Comparison of ENCODE assay signal across 8 cellular contexts in the genomic region with DNA sequence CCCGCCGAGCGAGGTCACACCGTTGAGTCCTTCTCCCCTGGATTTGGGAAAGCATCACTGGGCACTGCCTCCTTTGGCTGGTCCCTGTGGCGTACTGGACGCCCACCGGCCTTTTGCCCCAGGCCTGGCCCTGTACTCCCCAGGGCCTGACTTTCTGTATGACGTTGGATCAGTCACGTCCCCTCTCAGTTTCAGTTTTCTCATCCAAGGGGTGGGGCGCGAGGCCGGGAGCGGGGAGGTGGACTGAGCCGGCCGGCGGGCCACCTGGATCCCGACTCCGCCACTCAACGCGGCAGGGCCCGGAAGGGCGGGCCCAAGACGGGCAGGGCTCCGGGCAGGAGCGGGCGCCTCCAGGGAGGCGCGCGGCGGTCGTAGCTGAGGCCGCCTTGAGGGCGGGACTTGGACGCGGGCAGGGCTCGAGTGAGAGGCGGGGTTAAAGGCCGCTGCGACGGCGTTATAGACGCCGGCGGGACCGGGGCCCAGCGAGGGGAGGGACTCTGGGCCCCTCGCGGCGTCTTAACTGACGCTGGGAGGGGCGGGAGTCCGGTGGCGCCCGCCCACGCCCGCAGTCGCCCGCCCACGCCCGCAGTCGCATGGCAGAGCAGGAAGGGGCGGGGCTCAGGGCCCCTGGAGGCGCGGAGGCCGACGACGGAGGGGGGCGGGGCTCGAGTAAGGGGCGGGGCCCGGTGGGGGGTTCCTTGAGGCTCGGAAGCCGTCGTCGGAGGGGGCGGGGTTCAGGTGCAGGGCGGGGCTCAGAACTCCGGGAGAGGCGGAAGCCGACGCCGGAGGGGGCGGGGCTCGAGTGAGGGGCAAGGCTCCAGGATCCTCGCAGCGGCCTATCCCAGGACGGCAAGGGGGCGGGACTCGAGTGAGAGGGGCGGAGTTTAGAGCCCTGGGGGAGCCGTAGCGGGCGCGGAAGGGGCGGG. TPM values are rescaled to one million over a fixed set of nuclear protein-coding genes. Genes with fewer than 3 reads are reported as not detected.
DNase-seq lines count a peak whose midpoint lies in the region; ATAC-seq, FAIRE-seq and TF ChIP-seq lines count a peak whose summit lies in the region.

No MANE protein-coding gene starts in this region.

- peak overlapping the region; percentile 83; the same call in 1 of the 2 replicates for H2AFZ ChIP-seq in GM23338

- peak overlapping the region; percentile 73 for H3K4me2 ChIP-seq in GM23338

- H3K4me3 Mint-ChIP-seq in GM23338 (peak overlapping the region; percentile 67; the same call in 2 of the 3 replicates), naive B cell (peak overlapping the region; percentile 83 to 96 (median 94))
- peak overlapping the region; percentile 89 for H3K4me3 Mint-ChIP-seq in activated T-helper 1 cell treated with anti-CD3 and anti-CD28 coated beads, Interleukin-12 subunit alpha, Interleukin-12 subunit beta, Interleukin-2, Interleukin-4 antibody, amounts not matched to agents 30 ng/mL and 10 ng/mL and 1 ng/mL, durations not matched to agents 14 hours and 24 hours and 36 hours

- H3K27ac Mint-ChIP-seq in GM23338 (peak overlapping the region; percentile 93; the same call in 1 of the 2 replicates), naive B cell (peak overlapping the region; percentile 97 to 100 (median 100))
- peak overlapping the region; percentile 99 for H3K27ac Mint-ChIP-seq in activated T-helper 1 cell treated with anti-CD3 and anti-CD28 coated beads, Interleukin-12 subunit alpha, Interleukin-12 subunit beta, Interleukin-2, Interleukin-4 antibody, amounts not matched to agents 30 ng/mL and 10 ng/mL and 1 ng/mL, durations not matched to agents 14 hours and 24 hours and 36 hours

- H3K79me2 ChIP-seq in GM23338 (replicated peaks; ENCODE audit: insufficient read depth): peaks cover 6% of the 10 kb centered on the region; the same call in 1 of the 2 replicates

- intact Hi-C loops in activated T-helper 1 cell treated with anti-CD3 and anti-CD28 coated beads, Interleukin-12 subunit alpha, Interleukin-12 subunit beta, Interleukin-2, Interleukin-4 antibody, amounts not matched to agents 30 ng/mL and 10 ng/mL and 1 ng/mL, durations not matched to agents 14 hours and 24 hours and 36 hours (cut with micrococcal nuclease): loop anchor here (1.0 to 10.0 kb wide), 16 partner anchors 12 to 1071 kb away; a partner anchor contains a TSS

- H3K27me3 ChIP-seq in GM23338 (ENCODE audit: insufficient read depth): peaks cover 8% of the 10 kb centered on the region; the same call in 1 of the 2 replicates

- 0 out of 2 replicates have a peak, but pooled peaks cover 8% of the 10 kb centered on the region for H3F3A ChIP-seq in GM23338 (replicated peaks; ENCODE audit: low read depth)

- H3K9me2 ChIP-seq in GM23338 (ENCODE audit: insufficient read depth): no peaks in the 10 kb centered on the region

- H3K36me3 Mint-ChIP-seq in GM23338 (ENCODE audit: low read depth) (no peaks in the 10 kb centered on the region), naive B cell (no peaks in the 10 kb centered on the region)
- H3K36me3 Mint-ChIP-seq in activated T-helper 1 cell treated with anti-CD3 and anti-CD28 coated beads, Interleukin-12 subunit alpha, Interleukin-12 subunit beta, Interleukin-2, Interleukin-4 antibody, amounts not matched to agents 30 ng/mL and 10 ng/mL and 1 ng/mL, durations not matched to agents 14 hours and 24 hours and 36 hours (ENCODE audit: low read depth): peaks cover 16% of the 10 kb centered on the region

- FAIRE-seq in RCC 7860 (lab: Jason Lieb, UNC): peak; percentile 50

- 0 out of 2 replicates have a peak, but pooled peaks cover 3% of the 10 kb centered on the region for H3K4me1 ChIP-seq in GM23338 (ENCODE audit: insufficient read depth)

- no peaks in the 10 kb centered on the region; the same call in 1 of the 2 replicates for H3K36me3 ChIP-seq in GM23338 (ENCODE audit: insufficient read depth)

- ATAC-seq in GM23338: peak; percentile 89
- ATAC-seq in naive B cell (ENCODE audit: low read depth in 2 of 2): peak; percentile 72

- H4K20me1 ChIP-seq in GM23338 (replicated peaks; ENCODE audit: insufficient read depth): no peaks in the 10 kb centered on the region

- peaks cover 7% of the 10 kb centered on the region for H3K27me3 Mint-ChIP-seq in GM23338 (ENCODE audit: insufficient read depth, low read depth, poor library complexity)
- no peaks in the 10 kb centered on the region for H3K27me3 Mint-ChIP-seq in activated T-helper 1 cell treated with anti-CD3 and anti-CD28 coated beads, Interleukin-12 subunit alpha, Interleukin-12 subunit beta, Interleukin-2, Interleukin-4 antibody, amounts not matched to agents 30 ng/mL and 10 ng/mL and 1 ng/mL, durations not matched to agents 14 hours and 24 hours and 36 hours (ENCODE audit: insufficient read depth)
- no peaks in the 10 kb centered on the region for H3K27me3 Mint-ChIP-seq in naive B cell

- no peak for TF ChIP-seq CTCF in GM23338 (conservative IDR thresholded peaks at IDR 0.05; ENCODE audit: low read depth in 2 of 2)

- peak; percentile 99 for DNase-seq in Daoy (ENCODE audit: low read depth)
- peak; percentile 99 for DNase-seq in GM23338 (ENCODE audit: low spot score)
- peak; percentile 98 for DNase-seq in Kasumi-1 (lab: John Stamatoyannopoulos, UW)
- DNase-seq in RCC 7860 (ENCODE audit: low spot score): peak; percentile 95
- DNase-seq in activated T-helper 1 cell treated with anti-CD3 and anti-CD28 coated beads, Interleukin-12 subunit alpha, Interleukin-12 subunit beta, Interleukin-2, Interleukin-4 antibody, amounts not matched to agents 30 ng/mL and 10 ng/mL and 1 ng/mL, durations not matched to agents 14 hours and 24 hours and 36 hours (ENCODE audit: low spot score): peak; percentile 100
- DNase-seq in fibroblast of gingiva (ENCODE audit: low read depth): peak; percentile 98
- peak; percentile 100 for DNase-seq in naive B cell
- peak; percentile 100 for DNase-seq in stimulated activated CD8-positive, alpha-beta memory T cell treated with anti-CD3 and anti-CD28 coated beads, Interleukin-7, amount 100 ng/mL, for 48 hours (ENCODE audit: extremely low read depth in 1 of 2, low read depth in 1 of 2)

- H3K27ac ChIP-seq in GM23338 (ENCODE audit: low read depth): peak overlapping the region; percentile 81

- H3K4me1 Mint-ChIP-seq in GM23338 (peaks cover 10% of the 10 kb centered on the region), naive B cell (peaks cover 54 to 76% (median 70%) of the 10 kb centered on the region in 3 donors)
- peaks cover 73% of the 10 kb centered on the region for H3K4me1 Mint-ChIP-seq in activated T-helper 1 cell treated with anti-CD3 and anti-CD28 coated beads, Interleukin-12 subunit alpha, Interleukin-12 subunit beta, Interleukin-2, Interleukin-4 antibody, amounts not matched to agents 30 ng/mL and 10 ng/mL and 1 ng/mL, durations not matched to agents 14 hours and 24 hours and 36 hours (ENCODE audit: low read depth)

- H3K4me3 ChIP-seq in GM23338: peak overlapping the region; percentile 92

- H3K9me3 Mint-ChIP-seq in GM23338 (no peaks in the 10 kb centered on the region; the same call in 2 of the 3 replicates), naive B cell (no peaks in the 10 kb centered on the region)
- peaks cover 18% of the 10 kb centered on the region for H3K9me3 Mint-ChIP-seq in activated T-helper 1 cell treated with anti-CD3 and anti-CD28 coated beads, Interleukin-12 subunit alpha, Interleukin-12 subunit beta, Interleukin-2, Interleukin-4 antibody, amounts not matched to agents 30 ng/mL and 10 ng/mL and 1 ng/mL, durations not matched to agents 14 hours and 24 hours and 36 hours

TF ChIP-seq in GM23338, 12 proteins besides CTCF, POLR2A, EP300 and RAD21:
- TF ChIP-seq POLR2AphosphoS5 (IDR thresholded peaks at IDR 0.05; ENCODE audit: low read depth) (peak; percentile 73), NANOG (IDR thresholded peaks at IDR 0.05; ENCODE audit: borderline replicate concordance) (no peak), CREB1 (CRISPR knock-in tag; IDR thresholded peaks at IDR 0.05; ENCODE audit: low read depth) (0 out of 2 replicates have a peak, but pooled peaks have one; percentile 37)
- TF ChIP-seq, protein P1, sequence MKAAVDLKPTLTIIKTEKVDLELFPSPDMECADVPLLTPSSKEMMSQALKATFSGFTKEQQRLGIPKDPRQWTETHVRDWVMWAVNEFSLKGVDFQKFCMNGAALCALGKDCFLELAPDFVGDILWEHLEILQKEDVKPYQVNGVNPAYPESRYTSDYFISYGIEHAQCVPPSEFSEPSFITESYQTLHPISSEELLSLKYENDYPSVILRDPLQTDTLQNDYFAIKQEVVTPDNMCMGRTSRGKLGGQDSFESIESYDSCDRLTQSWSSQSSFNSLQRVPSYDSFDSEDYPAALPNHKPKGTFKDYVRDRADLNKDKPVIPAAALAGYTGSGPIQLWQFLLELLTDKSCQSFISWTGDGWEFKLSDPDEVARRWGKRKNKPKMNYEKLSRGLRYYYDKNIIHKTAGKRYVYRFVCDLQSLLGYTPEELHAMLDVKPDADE (IDR thresholded peaks at IDR 0.05): no peak

RNA-seq across cellular contexts. Expression of a gene that starts 0.5 kb away (rescaled TPM):
- total RNA-seq in Daoy (2014; rRNA removed; shearing (Covaris generic)): 36.1 and 64.4 TPM in 2 replicates
- total RNA-seq in GM23338 (2014; rRNA removed; shearing (Covaris generic)): 24.7 and 36.8 TPM in 2 replicates
- polyA plus RNA-seq in GM23338 (2016; fragmentation: Nextera tagmentation; extraction: Ambion mirVana): 48.3 and 48.9 TPM in 2 replicates
- 40.5 and 41.7 TPM in 2 replicates for total RNA-seq in activated T-helper 1 cell treated with anti-CD3 and anti-CD28 coated beads, Interleukin-12 subunit alpha, Interleukin-12 subunit beta, Interleukin-2, Interleukin-4 antibody, amounts not matched to agents 30 ng/mL and 10 ng/mL and 1 ng/mL, durations not matched to agents 14 hours and 24 hours and 36 hours
- polyA plus RNA-seq in naive B cell (ENCODE audit: low read depth in 6 of 6): 10 to 100 TPM; 18.4 to 37.3 (median 27.4) TPM

RNA-seq across cellular contexts. Expression of a gene that starts 37.0 kb away (rescaled TPM):
- 0.40 and 1.3 TPM in 2 replicates for total RNA-seq in Daoy (2014; rRNA removed; shearing (Covaris generic))
- 13.5 and 20.1 TPM in 2 replicates for total RNA-seq in GM23338 (2014; rRNA removed; shearing (Covaris generic))
- polyA plus RNA-seq in GM23338 (2016; fragmentation: Nextera tagmentation; extraction: Ambion mirVana) (6.9 and 8.3 TPM in 2 replicates), naive B cell (ENCODE audit: low read depth in 6 of 6) (10 to 100 TPM; 35.3 to 70.1 (median 52.5) TPM)
- total RNA-seq in activated T-helper 1 cell treated with anti-CD3 and anti-CD28 coated beads, Interleukin-12 subunit alpha, Interleukin-12 subunit beta, Interleukin-2, Interleukin-4 antibody, amounts not matched to agents 30 ng/mL and 10 ng/mL and 1 ng/mL, durations not matched to agents 14 hours and 24 hours and 36 hours: 31.7 and 33.2 TPM in 2 replicates

RNA-seq across cellular contexts. Expression of a gene that starts 38.6 kb away (rescaled TPM):
- 18.2 and 19.9 TPM in 2 replicates for total RNA-seq in Daoy (2014; rRNA removed; shearing (Covaris generic))
- total RNA-seq in GM23338 (2014; rRNA removed; shearing (Covaris generic)): 31.2 and 39.7 TPM in 2 replicates
- polyA plus RNA-seq in GM23338 (2016; fragmentation: Nextera tagmentation; extraction: Ambion mirVana) (33.3 and 36.3 TPM in 2 replicates), naive B cell (ENCODE audit: low read depth in 6 of 6) (10 to 100 TPM in 1 of 6 donors, 1 to 10 TPM in 5; 4.3 to 14.2 (median 7.1) TPM)
- total RNA-seq in activated T-helper 1 cell treated with anti-CD3 and anti-CD28 coated beads, Interleukin-12 subunit alpha, Interleukin-12 subunit beta, Interleukin-2, Interleukin-4 antibody, amounts not matched to agents 30 ng/mL and 10 ng/mL and 1 ng/mL, durations not matched to agents 14 hours and 24 hours and 36 hours: 94.2 and 95.3 TPM in 2 replicates

Comparison
In these comparisons a context has a peak if more than half of its experiments do, and no peak if none do; other contexts are left out.
1. Peak in every context shown above with its lines: DNase-seq, ATAC-seq, H3K4me3 ChIP-seq and H3K27ac ChIP-seq.